ENCODE assay signal across 11 cellular contexts in genomic region chr11:57801185-57801490, GRCh38. TPM values are rescaled to one million over a fixed set of nuclear protein-coding genes. Genes with fewer than 3 reads are reported as not detected.
DNase-seq lines count a peak whose midpoint lies in the region; ATAC-seq, FAIRE-seq and TF ChIP-seq lines count a peak whose summit lies in the region.
"Had no signal": no experiment of that assay in that cellular context is flagged by ENCODE, and none has a peak within 500 bp of the region (broad histone marks: within the 10 kb centered on the region; RNA-seq: fewer than 3 reads in every experiment).

No MANE protein-coding gene starts in this region.

- TF ChIP-seq POLR2A in HepG2 (IDR thresholded peaks at IDR 0.05; ENCODE audit: insufficient read depth in 1 of 2, low read depth in 2 of 2, low read length in 2 of 2) (no peak), right lobe of liver (IDR thresholded peaks at IDR 0.05) (no peak)

- peaks cover 12% of the 10 kb centered on the region; the same call in 1 of the 2 replicates for H4K20me1 ChIP-seq in HepG2 (ENCODE audit: insufficient read depth, low read length)

- H3K4me2 ChIP-seq in HepG2 (ENCODE audit: low read depth, low read length) = peak overlapping the region; percentile 15; the same call in 1 of the 2 replicates

- BruUV-seq in HepG2 (replicated peaks; lab: Mats Ljungman, UMichigan) = no TSS peak

- H3K27me3 Mint-ChIP-seq in T-cell = no peaks in the 10 kb centered on the region
- no peaks in the 10 kb centered on the region for H3K27me3 Mint-ChIP-seq in immature natural killer cell (ENCODE audit: low read depth in 3 of 3)

- POLR2A ChIA-PET in HepG2 (lab: Yijun Ruan, JAX) (interaction anchor here (1.0 to 4.4 kb wide), 10 partner anchors 13 to 89 kb away, joined by 3 to 83 read pairs (median 10); partner anchors contain the start of genes BTBD18, CTNND1, MED19 and SELENOH), T-cell (lab: Charles Lee) (interaction anchor here (0.5 to 1.6 kb wide), 6 partner anchors 49 to 94 kb away, joined by 3 to 6 read pairs (median 4); partner anchors contain the start of genes MED19 (in 1 of the 2), SELENOH (in 1 of the 2) and TMX2 (in 1 of the 2))

- H3K9ac ChIP-seq in HepG2 (ENCODE audit: insufficient read depth, low read depth, low read length) = no peak overlapping the region

- no peak overlapping the region for H2AFZ ChIP-seq in HepG2 (ENCODE audit: low read length)

- no peak for TF ChIP-seq CTCF in HepG2 (CRISPR knock-in tag; IDR thresholded peaks at IDR 0.05)
- no peak for TF ChIP-seq CTCF in right lobe of liver (IDR thresholded peaks at IDR 0.05)

- H3K4me1 ChIP-seq in HepG2 (ENCODE audit: insufficient read depth, low read length) (peaks cover 42% of the 10 kb centered on the region), right lobe of liver (peaks cover 0 to 31% (median 17%) of the 10 kb centered on the region in 4 donors)

- intact Hi-C loops in HepG2 (cut with micrococcal nuclease; ENCODE audit: unreplicated experiment) = loop anchor here (5.0 to 10.0 kb wide), 3 partner anchors 136 to 711 kb away; partner anchors contain the start of gene ZDHHC5
- intact Hi-C loops in right lobe of liver (cut with DNase I) = loop anchor here in 1 of 2 donors (5.0 kb wide), 1 partner anchor 49 kb away; the partner anchor contains the start of gene BTBD18

- no peak for FAIRE-seq in HepG2 (lab: Jason Lieb, UNC)
- FAIRE-seq: small intestine had no signal

- CTCF ChIA-PET in HepG2 (lab: Yijun Ruan, JAX; ENCODE audit: low intra/inter-chr PET ratio, low total read pairs) (interaction anchor here (1.6 to 3.4 kb wide), 4 partner anchors 37 to 49 kb away, joined by 3 to 47 read pairs (median 8); partner anchors contain the start of genes BTBD18 and CTNND1), T-cell (lab: Charles Lee) (interaction anchor here (0.5 to 2.7 kb wide), 53 partner anchors 9 to 1334 kb away, joined by 3 to 30 read pairs (median 5); partner anchors contain the start of genes BTBD18 (in 2 of the 2), CTNND1 (in 1 of the 2), MED19 (in 1 of the 2) and SELENOH (in 1 of the 2))

- H3K4me3 ChIP-seq in HepG2 (replicated peaks in 1 of 3; ENCODE audit: insufficient read depth in 1 of 3, low read depth in 2 of 3, low read length in 3 of 3) (no peak overlapping the region), right lobe of liver (no peak overlapping the region)

- TF ChIP-seq EP300 in HepG2 (IDR thresholded peaks at IDR 0.05; ENCODE audit: low read depth in 2 of 2, low read length in 2 of 2) = no peak
- no peak for TF ChIP-seq EP300 in HepG2 (CRISPR knock-in tag; IDR thresholded peaks at IDR 0.05; ENCODE audit: borderline replicate concordance)

- in situ Hi-C loops in HepG2 (cut with HindIII; ENCODE audit: extremely low pct_ligation_motif_present, low pct_unique_long_range_greater_than_20kb) = loop anchor here (5.0 kb wide), 1 partner anchor 39 kb away; the partner anchor contains the start of gene CTNND1

- no peaks in the 10 kb centered on the region for H3K9me3 Mint-ChIP-seq in T-cell
- no peaks in the 10 kb centered on the region for H3K9me3 Mint-ChIP-seq in immature natural killer cell

- no peaks in the 10 kb centered on the region for H3K9me3 ChIP-seq in HepG2 (ENCODE audit: low read length)
- no peaks in the 10 kb centered on the region for H3K9me3 ChIP-seq in right lobe of liver

- TF ChIP-seq RAD21 in HepG2 (CRISPR knock-in tag; IDR thresholded peaks at IDR 0.05) = no peak

- peaks cover 25% of the 10 kb centered on the region for H3K36me3 Mint-ChIP-seq in T-cell
- peaks cover 15 to 28% (median 23%) of the 10 kb centered on the region in 3 donors for H3K36me3 Mint-ChIP-seq in immature natural killer cell

- DNase-seq in HepG2 (ENCODE audit: low spot score) (no peak), right lobe of liver (no peak), T-cell (no peak), immature natural killer cell (no peak), germinal center (ENCODE audit: low spot score) (no peak), UCSD-AML1 (lab: John Stamatoyannopoulos, UW; ENCODE audit: unreplicated experiment) (no peak), NCI-H526 treated with DMSO at 0.1 percent for 48 hours (lab: John Stamatoyannopoulos, UW) (no peak), NCI-H2107 treated with DMSO at 0.1 percent for 48 hours (lab: John Stamatoyannopoulos, UW; ENCODE audit: unreplicated experiment) (no peak)

- peaks cover 49% of the 10 kb centered on the region for H3K79me2 ChIP-seq in HepG2 (ENCODE audit: insufficient read depth, low read length)

- peaks cover 24 to 32% (median 26%) of the 10 kb centered on the region in 3 donors for H3K4me1 Mint-ChIP-seq in T-cell
- H3K4me1 Mint-ChIP-seq in immature natural killer cell = peaks cover 11 to 13% of the 10 kb centered on the region in 2 donors

- H3K27me3 ChIP-seq in HepG2 (ENCODE audit: control insufficient read depth in 1 of 2, insufficient read depth in 2 of 2, low read length in 2 of 2) (no peaks in the 10 kb centered on the region), right lobe of liver (no peaks in the 10 kb centered on the region)

- ATAC-seq in HepG2 (no peak), right lobe of liver (no peak), T-cell (replicated peaks in 1 of 4) (peak; percentile 16 to 40 (median 22))

- peaks cover 30 to 62% of the 10 kb centered on the region in 2 experiments for H3K36me3 ChIP-seq in HepG2 (replicated peaks in 1 of 2; ENCODE audit: control insufficient read depth in 1 of 2, insufficient read depth in 2 of 2, low read length in 2 of 2)
- peaks cover 2 to 63% (median 38%) of the 10 kb centered on the region in 4 donors for H3K36me3 ChIP-seq in right lobe of liver

- H3K27ac Mint-ChIP-seq in T-cell = peak overlapping the region; percentile 77 to 86
- H3K27ac Mint-ChIP-seq in immature natural killer cell = peak overlapping the region; percentile 32 to 83 (median 72)

- H3K4me3 Mint-ChIP-seq in T-cell (peak overlapping the region in 1 of 3 donors; percentile 4), immature natural killer cell (peak overlapping the region in 1 of 5 donors; percentile 64)

- H3K27ac ChIP-seq in HepG2 (ENCODE audit: extremely low read length, insufficient read depth, low read length) = no peak overlapping the region
- no peak overlapping the region for H3K27ac ChIP-seq in right lobe of liver

RNA-seq across cellular contexts. Expression of gene CTNND1, which starts 39.5 kb away (rescaled TPM):
- total RNA-seq in HepG2 (2016; rRNA removed; fragmentation: Illumina TruSeq; extraction: Trizol) (128 and 184 TPM in 2 replicates), right lobe of liver (100 to 1,000 TPM in 3 of 6 experiments, 10 to 100 TPM in 3; 62.3 to 123 (median 97.8) TPM), T-cell (10 to 100 TPM in 4 of 5 donors, 1 to 10 TPM in 1; 8.3 to 17.5 (median 12.5) TPM)
- total RNA-seq in HepG2 (2016; cell fraction: cytosol; rRNA removed; fragmentation: Illumina TruSeq; extraction: Trizol; ENCODE audit: low read depth) = 9.7 and 10.3 TPM in 2 replicates
- 125 and 182 TPM in 2 replicates for total RNA-seq in HepG2 (2016; cell fraction: insoluble cytoplasmic fraction; rRNA removed; fragmentation: Illumina TruSeq; extraction: Trizol)
- total RNA-seq in HepG2 (2016; cell fraction: membrane; rRNA removed; fragmentation: Illumina TruSeq; extraction: Trizol) = 25.4 and 28.5 TPM in 2 replicates
- total RNA-seq in HepG2 (2016; cell fraction: nucleus; rRNA removed; fragmentation: Illumina TruSeq; extraction: Trizol) = 122 and 125 TPM in 2 replicates
- polyA plus RNA-seq in HepG2 (2011; rRNA removed) (117 and 136 TPM in 2 replicates), immature natural killer cell (1 to 10 TPM; 1.1 to 2.5 (median 1.9) TPM)
- 93.8 and 103 TPM in 2 replicates for polyA plus RNA-seq in HepG2 (2011; cell fraction: cytosol; rRNA removed)
- 87.0 and 99.3 TPM in 2 replicates for polyA plus RNA-seq in HepG2 (2011; cell fraction: nucleus; rRNA removed)
- 85.5 and 97.1 TPM in 2 replicates for polyA plus RNA-seq in HepG2 (2012)
- polyA plus RNA-seq in HepG2 (2016; cell fraction: cytosol; fragmentation: Illumina TruSeq; extraction: Trizol; ENCODE audit: low read depth) = 2.6 and 3.2 TPM in 2 replicates
- polyA plus RNA-seq in HepG2 (2016; cell fraction: insoluble cytoplasmic fraction; fragmentation: Illumina TruSeq; extraction: Trizol; ENCODE audit: low read depth) = 131 and 135 TPM in 2 replicates
- 11.5 and 13.2 TPM in 2 replicates for polyA plus RNA-seq in HepG2 (2016; cell fraction: membrane; fragmentation: Illumina TruSeq; extraction: Trizol; ENCODE audit: low read depth)
- polyA plus RNA-seq in HepG2 (2016; cell fraction: nucleus; fragmentation: Illumina TruSeq; extraction: Trizol; ENCODE audit: insufficient read depth, low read depth) = 100 and 103 TPM in 2 replicates
- polyA minus RNA-seq in HepG2 (2011; rRNA and poly(A)+ RNA removed; ENCODE audit: low replicate concordance) = 263 and 616 TPM in 2 replicates
- 140 and 158 TPM in 2 replicates for polyA minus RNA-seq in HepG2 (2011; cell fraction: cytosol; rRNA and poly(A)+ RNA removed)
- 209 and 212 TPM in 2 replicates for polyA minus RNA-seq in HepG2 (2011; cell fraction: nucleus; rRNA and poly(A)+ RNA removed)

RNA-seq across cellular contexts. Expression of gene BTBD18, which starts 49.5 kb away (rescaled TPM):
- not detected in 2 replicates for total RNA-seq in HepG2 (2016; rRNA removed; fragmentation: Illumina TruSeq; extraction: Trizol)
- total RNA-seq in HepG2 (2016; cell fraction: cytosol; rRNA removed; fragmentation: Illumina TruSeq; extraction: Trizol; ENCODE audit: low read depth) = not detected in 2 replicates
- total RNA-seq in HepG2 (2016; cell fraction: insoluble cytoplasmic fraction; rRNA removed; fragmentation: Illumina TruSeq; extraction: Trizol) = not detected in 2 replicates
- total RNA-seq in HepG2 (2016; cell fraction: membrane; rRNA removed; fragmentation: Illumina TruSeq; extraction: Trizol) = not detected in 2 replicates
- total RNA-seq in HepG2 (2016; cell fraction: nucleus; rRNA removed; fragmentation: Illumina TruSeq; extraction: Trizol) = not detected in 2 replicates
- not detected in 2 replicates for polyA plus RNA-seq in HepG2 (2011; rRNA removed)
- polyA plus RNA-seq in HepG2 (2011; cell fraction: cytosol; rRNA removed) = not detected in 2 replicates
- not detected in 2 replicates for polyA plus RNA-seq in HepG2 (2011; cell fraction: nucleus; rRNA removed)
- 0.11 TPM in 1 of 2 replicates, not detected in the other for polyA plus RNA-seq in HepG2 (2012)
- not detected in 2 replicates for polyA plus RNA-seq in HepG2 (2016; cell fraction: cytosol; fragmentation: Illumina TruSeq; extraction: Trizol; ENCODE audit: low read depth)
- not detected in 2 replicates for polyA plus RNA-seq in HepG2 (2016; cell fraction: insoluble cytoplasmic fraction; fragmentation: Illumina TruSeq; extraction: Trizol; ENCODE audit: low read depth)
- polyA plus RNA-seq in HepG2 (2016; cell fraction: membrane; fragmentation: Illumina TruSeq; extraction: Trizol; ENCODE audit: low read depth) = not detected in 2 replicates
- not detected in 2 replicates for polyA plus RNA-seq in HepG2 (2016; cell fraction: nucleus; fragmentation: Illumina TruSeq; extraction: Trizol; ENCODE audit: insufficient read depth, low read depth)
- not detected in 2 replicates for polyA minus RNA-seq in HepG2 (2011; rRNA and poly(A)+ RNA removed; ENCODE audit: low replicate concordance)
- polyA minus RNA-seq in HepG2 (2011; cell fraction: cytosol; rRNA and poly(A)+ RNA removed) = not detected in 2 replicates
- polyA minus RNA-seq in HepG2 (2011; cell fraction: nucleus; rRNA and poly(A)+ RNA removed) = not detected in 2 replicates
- not detected for total RNA-seq in right lobe of liver
- under 1 TPM in 2 of 5 donors, not detected in 3; 0.09 to 0.23 TPM for total RNA-seq in T-cell
- under 1 TPM; 0.12 to 0.86 (median 0.25) TPM for polyA plus RNA-seq in immature natural killer cell
- total RNA-seq: dermis microvascular lymphatic vessel endothelial cell had no signal
- polyA plus RNA-seq: BJ, small intestine had no signal

RNA-seq across cellular contexts. Expression of gene SELENOH, which starts 59.8 kb away (rescaled TPM):
- total RNA-seq in HepG2 (2016; rRNA removed; fragmentation: Illumina TruSeq; extraction: Trizol) = 70.2 and 77.4 TPM in 2 replicates
- total RNA-seq in HepG2 (2016; cell fraction: cytosol; rRNA removed; fragmentation: Illumina TruSeq; extraction: Trizol; ENCODE audit: low read depth) = 48.7 and 57.5 TPM in 2 replicates
- total RNA-seq in HepG2 (2016; cell fraction: insoluble cytoplasmic fraction; rRNA removed; fragmentation: Illumina TruSeq; extraction: Trizol) = 76.0 and 79.2 TPM in 2 replicates
- total RNA-seq in HepG2 (2016; cell fraction: membrane; rRNA removed; fragmentation: Illumina TruSeq; extraction: Trizol) = 80.5 and 93.1 TPM in 2 replicates
- 38.1 and 39.0 TPM in 2 replicates for total RNA-seq in HepG2 (2016; cell fraction: nucleus; rRNA removed; fragmentation: Illumina TruSeq; extraction: Trizol)
- 22.0 and 27.2 TPM in 2 replicates for polyA plus RNA-seq in HepG2 (2011; rRNA removed)
- 30.8 and 42.4 TPM in 2 replicates for polyA plus RNA-seq in HepG2 (2011; cell fraction: cytosol; rRNA removed)
- polyA plus RNA-seq in HepG2 (2011; cell fraction: nucleus; rRNA removed) = 34.5 and 35.6 TPM in 2 replicates
- polyA plus RNA-seq in HepG2 (2012) = 18.1 and 28.1 TPM in 2 replicates
- polyA plus RNA-seq in HepG2 (2016; cell fraction: cytosol; fragmentation: Illumina TruSeq; extraction: Trizol; ENCODE audit: low read depth) = 46.1 and 57.4 TPM in 2 replicates
- 59.0 and 63.0 TPM in 2 replicates for polyA plus RNA-seq in HepG2 (2016; cell fraction: insoluble cytoplasmic fraction; fragmentation: Illumina TruSeq; extraction: Trizol; ENCODE audit: low read depth)
- 58.7 and 68.5 TPM in 2 replicates for polyA plus RNA-seq in HepG2 (2016; cell fraction: membrane; fragmentation: Illumina TruSeq; extraction: Trizol; ENCODE audit: low read depth)
- polyA plus RNA-seq in HepG2 (2016; cell fraction: nucleus; fragmentation: Illumina TruSeq; extraction: Trizol; ENCODE audit: insufficient read depth, low read depth) = 58.2 and 61.8 TPM in 2 replicates
- polyA minus RNA-seq in HepG2 (2011; rRNA and poly(A)+ RNA removed; ENCODE audit: low replicate concordance) = 12.4 and 17.0 TPM in 2 replicates
- 6.4 and 7.8 TPM in 2 replicates for polyA minus RNA-seq in HepG2 (2011; cell fraction: cytosol; rRNA and poly(A)+ RNA removed)
- polyA minus RNA-seq in HepG2 (2011; cell fraction: nucleus; rRNA and poly(A)+ RNA removed) = 33.2 and 37.3 TPM in 2 replicates
- total RNA-seq in right lobe of liver = 100 to 1,000 TPM in 1 of 6 experiments, 10 to 100 TPM in 5; 57.1 to 110 (median 70.7) TPM
- total RNA-seq in T-cell = 100 to 1,000 TPM in 3 of 5 donors, 10 to 100 TPM in 2; 88.5 to 155 (median 113) TPM
- polyA plus RNA-seq in immature natural killer cell = 100 to 1,000 TPM; 157 to 276 (median 190) TPM

Comparison
In these comparisons a context has a peak if more than half of its experiments do, and no peak if none do; other contexts are left out.
1. ATAC-seq: peak in T-cell (4 of 4); none in HepG2 (single experiment) and right lobe of liver (0 of 4).